ENCODE assay signal across 28 cellular contexts in the genomic region with DNA sequence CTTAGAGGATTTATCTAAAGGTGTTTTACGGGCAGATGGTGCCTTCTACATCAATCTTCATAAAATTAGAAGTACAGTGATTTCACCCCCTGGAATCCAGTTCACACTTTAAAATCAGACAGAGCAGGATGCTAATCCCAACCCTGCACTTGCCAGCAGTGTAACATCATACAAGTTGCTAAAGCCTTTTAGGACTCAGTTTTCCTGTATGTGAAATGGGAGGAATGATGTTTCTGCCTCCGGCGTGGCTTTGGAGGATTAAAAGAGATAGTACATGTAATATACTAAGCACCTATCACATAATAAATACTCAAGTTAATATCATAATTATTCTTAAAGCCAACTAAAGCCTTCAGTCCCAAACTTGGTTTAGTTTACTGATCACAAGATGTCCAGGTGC.
"Had no signal": no experiment of that assay in that cellular context is flagged by ENCODE, and none has a peak within 500 bp of the region (broad histone marks: within the 10 kb centered on the region; RNA-seq: fewer than 3 reads in every experiment).

No MANE protein-coding gene starts in this region.

- H3K36me3 ChIP-seq: neural progenitor cell, ovary, spleen, suprapubic skin, tibial artery, transverse colon, upper lobe of right lung, uterus had no signal

- H3K4me2 ChIP-seq: neural progenitor cell, smooth muscle cell had no signal

- H3K4me1 ChIP-seq: neural progenitor cell, parathyroid adenoma, psoas muscle, testis, tibial artery, transverse colon, uterus had no signal

- H2AFZ ChIP-seq: neural progenitor cell, parathyroid adenoma had no signal

- H3K4me3 ChIP-seq: neural progenitor cell, ovary, psoas muscle, skin epidermis, smooth muscle cell, spleen, suprapubic skin, testis, tibial artery, transverse colon, upper lobe of right lung, uterus had no signal

- H3K9ac ChIP-seq: neural progenitor cell, parathyroid adenoma had no signal

- DNase-seq: natural killer cell; occipital lobe; ovary; posterior cingulate gyrus; psoas muscle; right cardiac atrium; spleen; stimulated activated CD4-positive, alpha-beta T cell treated with anti-CD3 and anti-CD28 coated beads, Interleukin-12 subunit alpha, Interleukin-12 subunit beta, amount 100 ng/mL, for 4 hours; stimulated activated CD4-positive, alpha-beta T cell treated with anti-CD3 and anti-CD28 coated beads, Interleukin-1b, Interleukin-23, amount 100 ng/mL, for 48 hours; stimulated activated CD4-positive, alpha-beta T cell treated with anti-CD3 and anti-CD28 coated beads, Interleukin-4, amount 100 ng/mL, for 1 hour; stimulated activated CD4-positive, alpha-beta T cell treated with anti-CD3 and anti-CD28 coated beads, Interleukin-4, amount 100 ng/mL, for 4 hours; stimulated activated CD8-positive, alpha-beta memory T cell treated with anti-CD3 and anti-CD28 coated beads, Interleukin-4, amount 100 ng/mL, for 48 hours; stimulated activated naive CD4-positive, alpha-beta T cell; stimulated activated naive CD8-positive, alpha-beta T cell treated with anti-CD3 and anti-CD28 coated beads, Interleukin-15, amount 100 ng/mL, for 72 hours; stimulated activated naive CD8-positive, alpha-beta T cell treated with anti-CD3 and anti-CD28 coated beads, Interleukin-15, Interleukin-2, amounts not matched to agents 100 U/mL and 50 U/mL, for 24 hours; substantia nigra; testis; tibial artery; transverse colon; upper lobe of right lung; uterus had no signal

- H3K9me3 ChIP-seq: ovary, psoas muscle, testis, upper lobe of right lung, uterus had no signal

- ATAC-seq: natural killer cell; psoas muscle; right cardiac atrium; sciatic nerve; stimulated activated memory B cell treated with anti-CD40 and anti-IgM and Interleukin-4, amounts not matched to agents 10 μg/mL and 1 μg/mL and 100 μg/mL, for 72 hours; stimulated activated naive CD8-positive, alpha-beta T cell treated with anti-CD3 and anti-CD28 coated beads, Interleukin-15, amount 100 ng/mL, for 72 hours; stimulated activated naive CD8-positive, alpha-beta T cell treated with anti-CD3 and anti-CD28 coated beads, Interleukin-15, Interleukin-2, amounts not matched to agents 100 U/mL and 50 U/mL, for 24 hours; upper lobe of right lung had no signal

- H3K79me2 ChIP-seq: parathyroid adenoma had no signal

- H3K27me3 ChIP-seq: neural progenitor cell, ovary, spleen, suprapubic skin, testis, tibial artery, transverse colon, upper lobe of right lung, uterus had no signal

- H3K27ac ChIP-seq: neural progenitor cell, ovary, parathyroid adenoma, psoas muscle, skin epidermis, spleen, suprapubic skin, testis, tibial artery, transverse colon, upper lobe of right lung, uterus had no signal
